ENCODE assay signal across 25 cellular contexts in the genomic region with DNA sequence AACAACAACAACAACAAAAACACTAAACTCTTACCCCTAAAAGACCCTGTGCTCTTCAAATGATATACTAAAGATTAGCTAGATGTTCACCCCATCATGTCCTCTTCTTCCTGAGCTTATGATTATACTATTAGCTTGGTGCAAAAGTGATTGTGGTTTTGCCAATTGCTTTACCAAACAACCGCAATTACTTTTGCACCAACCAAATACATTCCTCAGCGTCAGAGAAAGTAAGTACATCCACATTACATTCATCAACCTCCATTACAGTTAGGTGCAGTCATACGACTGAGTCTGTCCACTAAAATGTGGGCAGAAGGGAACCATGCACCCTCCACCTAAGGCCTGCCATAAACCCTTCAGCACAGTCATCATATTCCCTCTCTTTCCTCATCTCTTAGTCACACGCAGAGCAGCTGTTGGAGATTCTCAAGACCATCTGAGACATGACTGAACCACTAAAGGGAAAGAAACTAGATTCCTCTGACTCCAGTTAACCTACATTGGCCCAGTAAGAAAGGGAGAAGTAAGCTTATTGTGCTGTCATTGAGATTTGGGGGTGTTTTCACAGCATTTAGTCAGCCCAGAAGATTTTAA.
A peak's percentile ranks its signal among the peaks of the same experiment; 100 is the strongest.
DNase-seq lines count a peak whose midpoint lies in the region; ATAC-seq lines count a peak whose summit lies in the region.
"Had no signal": no experiment of that assay in that cellular context is flagged by ENCODE, and none has a peak within 500 bp of the region (broad histone marks: within the 10 kb centered on the region; RNA-seq: fewer than 3 reads in every experiment).

No MANE protein-coding gene starts in this region.

- no peaks in the 10 kb centered on the region for H3K36me3 ChIP-seq in effector memory CD4-positive, alpha-beta T cell (ENCODE audit: control insufficient read depth, insufficient read depth, low read length)
- H3K36me3 ChIP-seq: esophagus squamous epithelium, Peyer's patch had no signal

- H3K4me1 ChIP-seq in effector memory CD4-positive, alpha-beta T cell (ENCODE audit: control insufficient read depth, insufficient read depth, low read length, poor library complexity, severe bottlenecking), result no peaks in the 10 kb centered on the region
- H3K4me1 ChIP-seq: esophagus squamous epithelium, Peyer's patch had no signal

- no peak overlapping the region for H3K4me3 ChIP-seq in effector memory CD4-positive, alpha-beta T cell (ENCODE audit: insufficient read depth, low read depth, low read length, poor library complexity, severe bottlenecking)
- H3K4me3 ChIP-seq: esophagus squamous epithelium, Peyer's patch, smooth muscle cell had no signal

- H3K27ac ChIP-seq in effector memory CD4-positive, alpha-beta T cell (ENCODE audit: insufficient read depth, low read length, poor library complexity, severe bottlenecking), result no peak overlapping the region
- H3K27ac ChIP-seq: 22Rv1, esophagus squamous epithelium, Peyer's patch had no signal

- DNase-seq in DMS 273 (lab: John Stamatoyannopoulos, UW; ENCODE audit: unreplicated experiment) (peak; percentile 2), DMS 273 treated with DMSO at 0.1 percent for 48 hours (lab: John Stamatoyannopoulos, UW) (no peak), LHCN-M2 (ENCODE audit: low read depth) (peak; percentile 99), fibroblast of peridontal ligament (ENCODE audit: extremely low read depth) (peak; percentile 2), NCI-H1048 (lab: John Stamatoyannopoulos, UW) (no peak), SIG-M5 treated with dmso at 0.1 percent for 504 hours (lab: John Stamatoyannopoulos, UW; ENCODE audit: unreplicated experiment) (no peak)
- DNase-seq in effector memory CD4-positive, alpha-beta T cell, result no peak
- DNase-seq: activated naive CD4-positive, alpha-beta T cell treated with anti-CD3 and anti-CD28 coated beads for 36 hours; activated T-cell treated with anti-CD3 and anti-CD28 coated beads, Interleukin-2, amount 50 U/mL, for 4 hours; anterior cingulate cortex; C1 segment of cervical spinal cord; Calu3; cerebellar nuclear complex; effector CD8-positive, alpha-beta T cell; esophagus squamous epithelium; Karpas-422; NCI-H1092 treated with DMSO at 0.1 percent for 48 hours; NCI-H2081 treated with DMSO at 0.1 percent for 48 hours; NCI-H446 treated with DMSO at 0.1 percent for 48 hours; nephron progenitor cell; Peyer's patch; trophoblast cell had no signal

- no peaks in the 10 kb centered on the region for H3K27me3 ChIP-seq in effector memory CD4-positive, alpha-beta T cell (replicated peaks; ENCODE audit: control insufficient read depth, insufficient read depth, low read length, poor library complexity, severe bottlenecking)
- H3K27me3 ChIP-seq: esophagus squamous epithelium, Peyer's patch had no signal

- H3K9me3 ChIP-seq in effector memory CD4-positive, alpha-beta T cell (ENCODE audit: control insufficient read depth, low read length), result no peaks in the 10 kb centered on the region
- H3K9me3 ChIP-seq: esophagus squamous epithelium, Peyer's patch had no signal

- no peak for ATAC-seq in GM18519 (IDR thresholded peaks at IDR 0.05; ENCODE audit: low FRiP score, unreplicated experiment)
- ATAC-seq: activated T-cell treated with anti-CD3 and anti-CD28 coated beads, Interleukin-2, amount 50 U/mL, for 4 hours had no signal

Comparison
In these comparisons a context has a peak if more than half of its experiments do, and no peak if none do; other contexts are left out.
1. DNase-seq: peak in DMS 273 (single experiment), LHCN-M2 (single experiment) and fibroblast of peridontal ligament (single experiment); none in DMS 273 treated with DMSO at 0.1 percent for 48 hours (single experiment), NCI-H1048 (single experiment), SIG-M5 treated with dmso at 0.1 percent for 504 hours (single experiment) and effector memory CD4-positive, alpha-beta T cell (0 of 3).